13 cellular contexts compared by ENCODE assay signal in genomic region chr6:4809999-4810918, GRCh38. TPM values are rescaled to one million over a fixed set of nuclear protein-coding genes. Genes with fewer than 3 reads are reported as not detected.
DNase-seq lines count a peak whose midpoint lies in the region; ATAC-seq, FAIRE-seq and TF ChIP-seq lines count a peak whose summit lies in the region.
"Had no signal": no experiment of that assay in that cellular context is flagged by ENCODE, and none has a peak within 500 bp of the region (broad histone marks: within the 10 kb centered on the region; RNA-seq: fewer than 3 reads in every experiment).

No MANE protein-coding gene starts in this region.

- H3K9me3 ChIP-seq in A549, result no peaks in the 10 kb centered on the region
- H3K9me3 ChIP-seq in HEK293 (ENCODE audit: control insufficient read depth, insufficient read depth, low read depth, low read length), result no peaks in the 10 kb centered on the region
- H3K9me3 ChIP-seq: stomach had no signal

- 15% methylated on average over 5 of the region's 5 CpGs for WGBS in A549 (ENCODE audit: missing lambda C conversion rate)

- POLR2A ChIA-PET in A549 (lab: Yijun Ruan, JAX), result interaction anchor here (1.5 kb wide), 1 partner anchor 34 kb away, joined by 3 read pairs; the partner anchor contains the start of gene CDYL
- POLR2A ChIA-PET in HEK293 (lab: Yijun Ruan, JAX), result interaction anchor here (0.5 kb wide), 1 partner anchor 87 kb away, joined by 3 read pairs; no protein-coding TSS in a partner anchor
- POLR2A ChIA-PET in WTC11 (lab: Charles Lee), result no interaction called here

- peak; percentile 29 to 38; a peak in 2 of 5 replicates for TF ChIP-seq EP300 in A549 (IDR thresholded peaks at IDR 0.05)

- H3K36me3 ChIP-seq in HEK293 (ENCODE audit: control insufficient read depth in 2 of 2, insufficient read depth in 1 of 2, low read length in 2 of 2), result no peaks in the 10 kb centered on the region
- H3K36me3 ChIP-seq: stomach had no signal

- H3K4me3 ChIP-seq in A549 (no peak overlapping the region), HEK293 (ENCODE audit: low read depth, low read length) (no peak overlapping the region)
- H3K4me3 ChIP-seq: stomach had no signal

- peaks cover 47% of the 10 kb centered on the region for H3K4me1 Mint-ChIP-seq in WTC11

- ATAC-seq in A549 (peak; percentile 54 to 68; a peak in 3 of 6 replicates), GM21447 (IDR thresholded peaks at IDR 0.05; ENCODE audit: unreplicated experiment) (no peak), WTC11 (no peak), Right ventricle myocardium inferior (no peak)
- ATAC-seq: naive thymus-derived CD4-positive, alpha-beta T cell had no signal

- CTCF ChIA-PET in A549 (lab: Yijun Ruan, JAX) (interaction anchor here (1.3 kb wide), 1 partner anchor 38 kb away, joined by 3 read pairs; no protein-coding TSS in a partner anchor), HEK293 (lab: Yijun Ruan, JAX) (interaction anchor here (0.5 to 1.2 kb wide), 3 partner anchors 16 to 350 kb away, joined by 3 to 7 read pairs (median 5); no protein-coding TSS in a partner anchor), WTC11 (lab: Charles Lee) (interaction anchor here (1.9 to 2.4 kb wide), 2 partner anchors 20 to 34 kb away, joined by 7 to 9 read pairs; no protein-coding TSS in a partner anchor)

- TF ChIP-seq RAD21 in A549 (conservative IDR thresholded peaks at IDR 0.05 in 1 of 2, IDR thresholded peaks at IDR 0.05 in 1 of 2), result no peak; a peak in 1 of 5 replicates

- H3K27me3 Mint-ChIP-seq in WTC11 (ENCODE audit: low read depth), result no peaks in the 10 kb centered on the region
- H3K27me3 Mint-ChIP-seq: CD4-positive, alpha-beta memory T cell; IgD-negative memory B cell; naive thymus-derived CD4-positive, alpha-beta T cell had no signal

- H3K27ac Mint-ChIP-seq in WTC11, result no peak overlapping the region
- H3K27ac Mint-ChIP-seq: CD4-positive, alpha-beta memory T cell; IgD-negative memory B cell; naive thymus-derived CD4-positive, alpha-beta T cell had no signal

- H3K9me3 Mint-ChIP-seq in WTC11, result no peaks in the 10 kb centered on the region
- H3K9me3 Mint-ChIP-seq: IgD-negative memory B cell had no signal

- DNase-seq in A549 (ENCODE audit: low read depth in 1 of 2, low spot score in 1 of 2) (peak in 1 of 2 experiments; percentile 68), amniotic epithelial cell (ENCODE audit: low read depth) (peak; percentile 51), iris pigment epithelial cell (ENCODE audit: low read depth) (peak; percentile 70), WTC11 (ENCODE audit: low spot score) (no peak), Right ventricle myocardium inferior (ENCODE audit: missing footprints) (no peak), KBM-7 (no peak)
- DNase-seq: CD4-positive, alpha-beta memory T cell; central memory CD4-positive, alpha-beta T cell; naive thymus-derived CD4-positive, alpha-beta T cell; stomach had no signal

- FAIRE-seq in A549 (lab: Jason Lieb, UNC), result no peak

- H3K27ac ChIP-seq in A549 (peak overlapping the region; percentile 65 to 85), HEK293 (ENCODE audit: extremely low read depth, low read depth, low read length) (0 out of 2 replicates have a peak overlapping the region, but pooled peaks have one; percentile 6)
- H3K27ac ChIP-seq: stomach had no signal

- in situ Hi-C loops in KBM-7 (cut with MboI; ENCODE audit: low pct_unique_long_range_greater_than_20kb, low sequenced_read_pairs), result no loop called here

- peaks cover 8% of the 10 kb centered on the region; the same call in 1 of the 2 replicates for H3K36me3 Mint-ChIP-seq in WTC11

- intact Hi-C loops in Right ventricle myocardium inferior (cut with DNase I), result no loop called here

- TF ChIP-seq CTCF in A549 (IDR thresholded peaks at IDR 0.05), result no peak
- no peak for TF ChIP-seq CTCF in HEK293 (tag by site-specific recombination; IDR thresholded peaks at IDR 0.05)
- TF ChIP-seq CTCF in WTC11 (IDR thresholded peaks at IDR 0.05), result no peak

- peak overlapping the region; percentile 60 for H3K4me2 ChIP-seq in A549

- no peak overlapping the region for H3K4me3 Mint-ChIP-seq in WTC11

- no peak for TF ChIP-seq POLR2A in A549 (IDR thresholded peaks at IDR 0.05; ENCODE audit: low read length)

- H3K4me1 ChIP-seq in A549 (peaks cover 54% of the 10 kb centered on the region), HEK293 (ENCODE audit: control insufficient read depth, insufficient read depth, low read length) (peaks cover 15% of the 10 kb centered on the region)

TF ChIP-seq in A549, 52 proteins besides CTCF, POLR2A, EP300 and RAD21 (continues in another document):
- TF ChIP-seq ELK1 (IDR thresholded peaks at IDR 0.05; ENCODE audit: low read depth, low read length), result no peak
- no peak for TF ChIP-seq ZSCAN20 (CRISPR knock-in tag; IDR thresholded peaks at IDR 0.05)
- TF ChIP-seq SREBF2 (IDR thresholded peaks at IDR 0.05), result no peak
- TF ChIP-seq E2F6 (IDR thresholded peaks at IDR 0.05; ENCODE audit: borderline replicate concordance, low read depth), result no peak
- TF ChIP-seq SMC3 (IDR thresholded peaks at IDR 0.05), result no peak
- TF ChIP-seq CBX8 (IDR thresholded peaks at IDR 0.05), result no peak

TF ChIP-seq in HEK293, 187 proteins besides CTCF, POLR2A, EP300 and RAD21 (continues in another document):
- TF ChIP-seq ZNF394 (tag by site-specific recombination; IDR thresholded peaks at IDR 0.05; ENCODE audit: borderline replicate concordance) (peak; percentile 53; the same call in 1 of the 2 replicates), ZXDB (tag by site-specific recombination; IDR thresholded peaks at IDR 0.05) (peak; percentile 73), ZNF654 (tag by site-specific recombination; IDR thresholded peaks at IDR 0.05; ENCODE audit: low read depth) (0 out of 2 replicates have a peak, but pooled peaks have one; percentile 9), ZNF184 (tag by site-specific recombination; IDR thresholded peaks at IDR 0.05) (peak; percentile 89; the same call in 1 of the 2 replicates), ZNF776 (tag by site-specific recombination; IDR thresholded peaks at IDR 0.05; ENCODE audit: borderline replicate concordance) (no peak), TCF7L2 (IDR thresholded peaks at IDR 0.05; ENCODE audit: borderline replicate concordance, low read depth, low read length) (peak; percentile 65), ZSCAN4 (tag by site-specific recombination; IDR thresholded peaks at IDR 0.05) (peak; percentile 62), ZNF837 (tag by site-specific recombination; IDR thresholded peaks at IDR 0.05) (peak; percentile 66; the same call in 1 of the 2 replicates)

TF ChIP-seq in WTC11, 78 proteins besides CTCF, POLR2A, EP300 and RAD21 (continues in another document):
- TF ChIP-seq GABPB1 (CRISPR knock-in tag; IDR thresholded peaks at IDR 0.05) (no peak), ZNF138 (CRISPR knock-in tag; conservative IDR thresholded peaks at IDR 0.05) (no peak), SMAD3 (CRISPR knock-in tag; IDR thresholded peaks at IDR 0.05; ENCODE audit: borderline replicate concordance) (no peak), IRF2 (CRISPR knock-in tag; IDR thresholded peaks at IDR 0.05; ENCODE audit: borderline replicate concordance, low read depth) (no peak), ZNF219 (CRISPR knock-in tag; IDR thresholded peaks at IDR 0.05; ENCODE audit: borderline replicate concordance) (no peak), FOXK1 (CRISPR knock-in tag; IDR thresholded peaks at IDR 0.05) (no peak), ZNF232 (CRISPR knock-in tag; IDR thresholded peaks at IDR 0.05) (no peak), GRHL2 (CRISPR knock-in tag; IDR thresholded peaks at IDR 0.05; ENCODE audit: insufficient replicate concordance, severe bottlenecking) (no peak), ZNF263 (CRISPR knock-in tag; IDR thresholded peaks at IDR 0.05; ENCODE audit: low read depth) (no peak), TCF7 (CRISPR knock-in tag; IDR thresholded peaks at IDR 0.05; ENCODE audit: low read depth) (no peak), ATF2 (CRISPR knock-in tag; IDR thresholded peaks at IDR 0.05; ENCODE audit: borderline replicate concordance, low read depth) (no peak)

RNA-seq across cellular contexts. Expression of gene CDYL, which starts 34.1 kb away (rescaled TPM):
- polyA plus RNA-seq in A549 (2011; rRNA removed), result 36.7 and 42.7 TPM in 2 replicates
- polyA plus RNA-seq in A549 (2012; cell fraction: cytosol; rRNA removed), result 16.8 and 16.9 TPM in 2 replicates
- 11.3 and 16.1 TPM in 2 replicates for polyA plus RNA-seq in A549 (2012; cell fraction: nucleus; rRNA removed)
- 17.5 to 20.1 TPM (median 18.6 TPM) in 3 replicates for polyA plus RNA-seq in A549 (2017; fragmentation: RNase III; extraction: RNeasy Plus Mini Kit Qiagen cat#74134 plus additional on column Dnase treatment)
- 88.1 and 108 TPM in 2 replicates for polyA minus RNA-seq in A549 (2011; rRNA and poly(A)+ RNA removed)
- total RNA-seq in WTC11 (2021), result 83.2 to 92.0 TPM (median 89.3 TPM) in 3 replicates
- total RNA-seq in Right ventricle myocardium inferior, result 32.1 TPM

Comparison
In these comparisons a context has a peak if more than half of its experiments do, and no peak if none do; other contexts are left out.
1. ATAC-seq: peak in A549 (2 of 2); none in GM21447 (single experiment), WTC11 (single experiment) and Right ventricle myocardium inferior (single experiment).
2. DNase-seq: peak in amniotic epithelial cell (single experiment) and iris pigment epithelial cell (single experiment); none in WTC11 (single experiment), Right ventricle myocardium inferior (single experiment) and KBM-7 (single experiment).